Comparison of ENCODE assay signal across 10 cellular contexts in the genomic region with DNA sequence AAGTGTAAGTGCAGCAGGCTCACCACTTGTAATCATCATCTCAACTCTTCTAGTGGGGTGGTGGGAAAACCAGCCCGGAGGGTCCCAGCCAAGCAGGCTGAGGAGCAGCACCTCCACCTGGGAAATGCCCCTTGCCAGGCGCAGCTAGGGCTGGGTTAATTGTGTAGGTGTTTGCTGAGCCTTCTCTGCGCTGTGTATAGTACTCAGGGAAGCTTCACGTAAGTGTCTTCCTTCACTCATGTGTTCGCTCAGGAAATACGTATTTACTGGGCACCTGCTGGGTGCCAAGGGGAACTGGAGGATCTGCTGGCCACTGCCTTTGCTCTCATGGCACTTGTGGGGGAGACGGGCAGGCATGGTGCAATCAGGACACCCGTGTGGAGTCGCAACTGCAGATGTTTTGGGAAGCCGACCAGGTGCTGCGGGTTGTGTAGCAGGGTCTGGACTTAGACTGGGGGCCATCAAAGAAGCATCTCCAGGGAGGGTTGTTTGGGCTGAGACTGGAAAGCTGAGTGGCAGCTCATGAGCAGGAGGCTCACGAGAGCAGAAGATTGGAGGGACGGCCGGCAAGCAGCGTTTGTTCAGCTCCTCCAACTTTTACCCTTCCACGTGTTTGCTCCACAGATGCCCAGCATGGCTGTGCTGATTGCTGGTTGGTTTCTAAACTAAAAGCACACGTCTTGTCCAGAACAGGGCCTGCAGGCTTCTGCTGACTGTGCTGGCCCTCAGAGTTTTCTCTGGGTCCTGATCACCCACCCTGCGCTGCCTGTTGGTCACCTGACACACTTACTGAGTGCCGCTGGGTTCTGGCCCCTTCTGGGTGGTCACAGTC.
DNase-seq lines count a peak whose midpoint lies in the region; TF ChIP-seq lines count a peak whose summit lies in the region.
"Had no signal": no experiment of that assay in that cellular context is flagged by ENCODE, and none has a peak within 500 bp of the region (broad histone marks: within the 10 kb centered on the region; RNA-seq: fewer than 3 reads in every experiment).

No MANE protein-coding gene starts in this region.

- H3K9me3 Mint-ChIP-seq in mesothelial cell of epicardium, result peaks cover 5% of the 10 kb centered on the region

- H3K27ac ChIP-seq in adipose tissue (ENCODE audit: low read depth, low read length), result peak overlapping the region; percentile 80
- peak overlapping the region; percentile 55 for H3K27ac ChIP-seq in thymus (ENCODE audit: low read depth)
- H3K27ac ChIP-seq in WERI-Rb-1, result no peak overlapping the region

- no peaks in the 10 kb centered on the region for H3K9me3 ChIP-seq in thymus (ENCODE audit: control insufficient read depth)
- no peaks in the 10 kb centered on the region for H3K9me3 ChIP-seq in WERI-Rb-1 (ENCODE audit: severe bottlenecking)

- peaks cover 40% of the 10 kb centered on the region for H3K4me1 ChIP-seq in thymus (ENCODE audit: control insufficient read depth, insufficient read depth, low read length)

- H3K27me3 ChIP-seq in thymus (ENCODE audit: control insufficient read depth, insufficient read depth), result no peaks in the 10 kb centered on the region
- H3K27me3 ChIP-seq in WERI-Rb-1 (ENCODE audit: insufficient read depth, low read depth, severe bottlenecking), result no peaks in the 10 kb centered on the region

- H3K4me1 Mint-ChIP-seq in mesothelial cell of epicardium, result peaks cover 49% of the 10 kb centered on the region

- TF ChIP-seq CTCF in mesothelial cell of epicardium (IDR thresholded peaks at IDR 0.05; ENCODE audit: unreplicated experiment), result no peak
- no peak for TF ChIP-seq CTCF in WERI-Rb-1 (IDR thresholded peaks at IDR 0.05; ENCODE audit: low read depth, low read length)

- H3K4me3 Mint-ChIP-seq in mesothelial cell of epicardium, result no peak overlapping the region

- no peaks in the 10 kb centered on the region for H3K36me3 Mint-ChIP-seq in mesothelial cell of epicardium

- 83 to 88% (median 84%) methylated on average over 19 of the region's 19 CpGs for WGBS in adipose tissue, 3 donors
- 90% methylated on average over 19 of the region's 19 CpGs for WGBS in thymus

- H3K36me3 ChIP-seq in thymus (ENCODE audit: control insufficient read depth, insufficient read depth), result peaks cover 14% of the 10 kb centered on the region
- no peaks in the 10 kb centered on the region for H3K36me3 ChIP-seq in WERI-Rb-1

- H3K27me3 Mint-ChIP-seq in mesothelial cell of epicardium (ENCODE audit: low read depth), result no peaks in the 10 kb centered on the region

- H3K4me3 ChIP-seq in thymus (ENCODE audit: low read length), result no peak overlapping the region
- no peak overlapping the region for H3K4me3 ChIP-seq in WERI-Rb-1 (ENCODE audit: low read depth, low read length)

- DNase-seq in activated T-cell treated with anti-CD3 and anti-CD28 coated beads, Interleukin-2, amount 50 U/mL, for 1 hour, result peak; percentile 47
- no peak for DNase-seq in activated T-cell treated with anti-CD3 and anti-CD28 coated beads, Interleukin-2, amount 50 U/mL, for 48 hours
- DNase-seq in mesothelial cell of epicardium (ENCODE audit: low spot score in 2 of 2, unreplicated experiment in 2 of 2), result no peak
- no peak for DNase-seq in 8988T
- DNase-seq in WERI-Rb-1, result no peak
- no peak for DNase-seq in NCI-H2227 (lab: John Stamatoyannopoulos, UW; ENCODE audit: unreplicated experiment)
- DNase-seq: C1 segment of cervical spinal cord, HCEC 1CT had no signal

- H3K27ac Mint-ChIP-seq in mesothelial cell of epicardium, result peak overlapping the region; percentile 98
